29 cellular contexts compared by ENCODE assay signal in the genomic region with DNA sequence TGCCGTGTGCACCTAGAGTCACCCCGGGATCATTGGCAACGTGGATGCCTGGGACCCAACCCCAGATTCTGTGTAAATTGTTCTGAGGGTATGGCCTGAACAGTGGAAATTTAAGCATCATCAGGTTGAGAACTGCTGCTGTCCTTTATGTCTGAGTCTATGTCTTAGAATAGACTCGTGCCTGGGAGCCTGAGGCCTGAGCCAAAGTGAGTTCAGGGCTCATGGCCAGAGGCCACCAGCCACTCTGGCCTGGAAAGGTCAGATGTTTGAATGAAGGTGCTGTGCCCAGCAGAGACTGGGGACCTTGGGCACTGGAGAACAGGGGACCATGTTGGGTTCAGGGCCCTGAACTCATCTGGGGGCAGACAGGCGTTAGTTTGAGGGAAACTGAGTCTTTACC.
"Had no signal": no experiment of that assay in that cellular context is flagged by ENCODE, and none has a peak within 500 bp of the region (broad histone marks: within the 10 kb centered on the region; RNA-seq: fewer than 3 reads in every experiment).

No MANE protein-coding gene starts in this region.

- H3K27ac ChIP-seq: brain microvascular endothelial cell, PC-9, RWPE1, SJCRH30, SK-N-MC had no signal

- DNase-seq: activated CD4-positive, alpha-beta T cell treated with anti-CD3 and anti-CD28 coated beads for 36 hours; activated CD4-positive, alpha-beta T cell treated with anti-CD3 and anti-CD28 coated beads, Interleukin-2, amount 10 ng/mL, durations not matched to agents 7 days and 5 days; activated CD4-positive, alpha-beta T cell treated with anti-CD3 and anti-CD28 coated beads, Interleukin-2, amount 50 U/mL, for 48 hours; activated CD8-positive, alpha-beta T cell treated with anti-CD3 and anti-CD28 coated beads, Interleukin-2, amount 10 ng/mL, durations not matched to agents 7 days and 5 days; activated naive CD4-positive, alpha-beta T cell treated with anti-CD3 and anti-CD28 coated beads, Interleukin-2, amount 10 ng/mL, durations not matched to agents 7 days and 5 days; activated naive CD8-positive, alpha-beta T cell treated with anti-CD3 and anti-CD28 coated beads, Interleukin-2, amount 50 U/mL, for 24 hours; activated T-cell treated with anti-CD3 and anti-CD28 coated beads, Interleukin-2, amount 50 U/mL, for 4 hours; aorta; brain microvascular endothelial cell; Kasumi-1; KG1; MG63; NCI-H1048; NCI-H1105 treated with DMSO at 0.1 percent for 48 hours; NCI-H1436 treated with DMSO at 0.1 percent for 48 hours; NCI-H1694 treated with DMSO at 0.1 percent for 48 hours; NCI-H2029; NCI-H345; NCI-H524 treated with DMSO at 0.1 percent for 48 hours; NCI-H748 treated with DMSO at 0.1 percent for 48 hours; NK-92 treated with Interleukin-12 subunit alpha and Interleukin-12 subunit beta, amount 100 ng/mL, for 24 hours; PC-9; SHP77; SJCRH30; T1000 had no signal

- ATAC-seq: activated CD4-positive, alpha-beta T cell treated with anti-CD3 and anti-CD28 coated beads for 36 hours; activated CD4-positive, CD25-positive, alpha-beta regulatory T cell treated with anti-CD3 and anti-CD28 coated beads, Interleukin-2, amount 50 U/mL, for 24 hours; activated CD8-positive, alpha-beta T cell treated with anti-CD3 and anti-CD28 coated beads, Interleukin-2, amount 10 ng/mL, durations not matched to agents 7 days and 5 days; activated naive CD8-positive, alpha-beta T cell treated with anti-CD3 and anti-CD28 coated beads, Interleukin-2, amount 50 U/mL, for 24 hours; activated T-cell treated with anti-CD3 and anti-CD28 coated beads, Interleukin-2, amount 50 U/mL, for 4 hours; WTC11 had no signal

- H3K36me3 ChIP-seq: brain microvascular endothelial cell, MG63 had no signal

- H3K4me1 ChIP-seq: SJCRH30 had no signal

- H3K4me3 ChIP-seq: MG63, PC-9, SJCRH30, SK-N-MC had no signal

- H3K9me3 ChIP-seq: MG63, SJCRH30 had no signal

- H3K27me3 ChIP-seq: brain microvascular endothelial cell, MG63, SJCRH30 had no signal
